Comparison of ENCODE assay signal across 26 cellular contexts in genomic region chr1:43402055-43402865, GRCh38. TPM values are rescaled to one million over a fixed set of nuclear protein-coding genes. Genes with fewer than 3 reads are reported as not detected.
DNase-seq lines count a peak whose midpoint lies in the region; ATAC-seq and TF ChIP-seq lines count a peak whose summit lies in the region.
"Had no signal": no experiment of that assay in that cellular context is flagged by ENCODE, and none has a peak within 500 bp of the region (broad histone marks: within the 10 kb centered on the region; RNA-seq: fewer than 3 reads in every experiment).

No MANE protein-coding gene starts in this region.

- no CpG with 5 or more reads among the region's 6 CpGs for WGBS in H9 (ENCODE audit: extremely low coverage, insufficient read length, low lambda C conversion rate)

- H3K4me3 Mint-ChIP-seq in CD14-positive monocyte = no peak overlapping the region
- H3K4me3 Mint-ChIP-seq in H9 = no peak overlapping the region
- no peak overlapping the region for H3K4me3 Mint-ChIP-seq in activated T-helper 17 cell treated with anti-CD3 and anti-CD28 coated beads, Interleukin-2, amount 50 U/mL, for 72 hours
- H3K4me3 Mint-ChIP-seq in natural killer cell treated with Interleukin-12 subunit alpha and Interleukin-12 subunit beta and Interleukin-15 and Interleukin-18, amount 100 ng/mL, for 72 hours = no peak overlapping the region
- H3K4me3 Mint-ChIP-seq: activated CD4-positive, alpha-beta T cell treated with anti-CD3 and anti-CD28 coated beads, Interleukin-2, amount 10 ng/mL, durations not matched to agents 7 days and 5 days; WTC11 had no signal

- H2AFZ ChIP-seq in H9 (ENCODE audit: low read length) (no peak overlapping the region), parathyroid adenoma (no peak overlapping the region)

- peaks cover 45 to 74% of the 10 kb centered on the region in 2 donors for H3K36me3 Mint-ChIP-seq in CD14-positive monocyte
- peaks cover 4 to 33% (median 28%) of the 10 kb centered on the region in 3 experiments; a peak in 6 of 7 replicates for H3K36me3 Mint-ChIP-seq in H9 (ENCODE audit: insufficient read depth in 1 of 3, low read depth in 3 of 3)
- peaks cover 57% of the 10 kb centered on the region for H3K36me3 Mint-ChIP-seq in activated T-helper 17 cell treated with anti-CD3 and anti-CD28 coated beads, Interleukin-2, amount 50 U/mL, for 72 hours (ENCODE audit: low read depth)
- H3K36me3 Mint-ChIP-seq in natural killer cell treated with Interleukin-12 subunit alpha and Interleukin-12 subunit beta and Interleukin-15 and Interleukin-18, amount 100 ng/mL, for 72 hours = peaks cover 18% of the 10 kb centered on the region

- intact Hi-C loops in CD14-positive monocyte (cut with micrococcal nuclease) = no loop called here

- H3K27ac ChIP-seq in H9 (ENCODE audit: insufficient read length, low read depth, low read length) = no peak overlapping the region
- H3K27ac ChIP-seq in parathyroid adenoma = no peak overlapping the region
- H3K27ac ChIP-seq: coronary artery, gastroesophageal sphincter, KMS-11, left ventricle myocardium inferior, stomach, tibial nerve had no signal

- peaks cover 6% of the 10 kb centered on the region for H3K4me1 Mint-ChIP-seq in CD14-positive monocyte
- no peaks in the 10 kb centered on the region for H3K4me1 Mint-ChIP-seq in H9
- peaks cover 4% of the 10 kb centered on the region for H3K4me1 Mint-ChIP-seq in activated T-helper 17 cell treated with anti-CD3 and anti-CD28 coated beads, Interleukin-2, amount 50 U/mL, for 72 hours
- H3K4me1 Mint-ChIP-seq in natural killer cell treated with Interleukin-12 subunit alpha and Interleukin-12 subunit beta and Interleukin-15 and Interleukin-18, amount 100 ng/mL, for 72 hours (ENCODE audit: low read depth in 2 of 2) = peaks cover 7 to 21% of the 10 kb centered on the region in 2 donors
- H3K4me1 Mint-ChIP-seq: activated CD4-positive, alpha-beta T cell treated with anti-CD3 and anti-CD28 coated beads, Interleukin-2, amount 10 ng/mL, durations not matched to agents 7 days and 5 days; WTC11 had no signal

- no peak overlapping the region for H3K4me2 ChIP-seq in H9 (ENCODE audit: insufficient read depth, insufficient read length, low read length)
- peak overlapping the region; percentile 34 for H3K4me2 ChIP-seq in parathyroid adenoma (ENCODE audit: low read length)
- H3K4me2 ChIP-seq: KMS-11 had no signal

- no peaks in the 10 kb centered on the region for H3K23me2 ChIP-seq in H9 (ENCODE audit: insufficient read length, low read depth, low read length, poor library complexity, severe bottlenecking)

- no peak overlapping the region for H3T11ph ChIP-seq in H9 (ENCODE audit: low read length)

- H4K8ac ChIP-seq in H9 (replicated peaks; ENCODE audit: insufficient read length, low read depth, low read length) = no peak overlapping the region

- H2BK5ac ChIP-seq in H9 (ENCODE audit: insufficient read length, low read length) = no peak overlapping the region

- no peak overlapping the region for H3K56ac ChIP-seq in H9 (ENCODE audit: insufficient read length, low read depth, low read length)

- H2BK12ac ChIP-seq in H9 (ENCODE audit: insufficient read length, low read depth, low read length) = no peak overlapping the region

- H3K36me3 ChIP-seq in parathyroid adenoma (ENCODE audit: control insufficient read depth, insufficient read depth, low read length) = no peaks in the 10 kb centered on the region
- H3K36me3 ChIP-seq: BE2C had no signal

- no peak overlapping the region for H2BK120ac ChIP-seq in H9 (ENCODE audit: low read depth, low read length, poor library complexity, severe bottlenecking)

- H4K91ac ChIP-seq in H9 (ENCODE audit: insufficient read length, low read depth, low read length) = no peak overlapping the region

- H3K79me2 ChIP-seq in H9 (ENCODE audit: insufficient read depth, low read length) = no peaks in the 10 kb centered on the region; the same call in 1 of the 2 replicates
- peaks cover 12% of the 10 kb centered on the region for H3K79me2 ChIP-seq in parathyroid adenoma

- H3K27me3 Mint-ChIP-seq in CD14-positive monocyte (ENCODE audit: low read depth in 3 of 3) (peaks cover 0 to 1% (median 0%) of the 10 kb centered on the region in 3 donors), H9 (ENCODE audit: low read depth) (no peaks in the 10 kb centered on the region)
- no peaks in the 10 kb centered on the region for H3K27me3 Mint-ChIP-seq in activated T-helper 17 cell treated with anti-CD3 and anti-CD28 coated beads, Interleukin-2, amount 50 U/mL, for 72 hours
- no peaks in the 10 kb centered on the region for H3K27me3 Mint-ChIP-seq in natural killer cell treated with Interleukin-12 subunit alpha and Interleukin-12 subunit beta and Interleukin-15 and Interleukin-18, amount 100 ng/mL, for 72 hours
- H3K27me3 Mint-ChIP-seq: activated CD4-positive, alpha-beta T cell treated with anti-CD3 and anti-CD28 coated beads, Interleukin-2, amount 10 ng/mL, durations not matched to agents 7 days and 5 days had no signal

- no peak overlapping the region for H3K4ac ChIP-seq in H9 (ENCODE audit: low read depth, low read length)

- H3K27me3 ChIP-seq in H9 (ENCODE audit: insufficient read depth, low read length) (no peaks in the 10 kb centered on the region), parathyroid adenoma (ENCODE audit: control insufficient read depth, insufficient read depth, low read length) (no peaks in the 10 kb centered on the region)
- H3K27me3 ChIP-seq: BE2C, gastroesophageal sphincter, stomach, tibial nerve had no signal

- H3K18ac ChIP-seq in H9 (ENCODE audit: insufficient read length, low read depth, low read length) = no peak overlapping the region

- no peaks in the 10 kb centered on the region for H4K20me1 ChIP-seq in H9 (ENCODE audit: control insufficient read depth, insufficient read depth, insufficient read length)

- H3K4me1 ChIP-seq in H9 (ENCODE audit: insufficient read depth, low read length) (no peaks in the 10 kb centered on the region), parathyroid adenoma (peaks cover 10% of the 10 kb centered on the region)
- H3K4me1 ChIP-seq: BE2C had no signal

- no peak for ATAC-seq in activated T-helper 17 cell treated with anti-CD3 and anti-CD28 coated beads, Interleukin-2, amount 50 U/mL, for 72 hours (replicated peaks)
- ATAC-seq in natural killer cell treated with Interleukin-12 subunit alpha and Interleukin-12 subunit beta and Interleukin-15 and Interleukin-18, amount 100 ng/mL, for 72 hours = no peak
- ATAC-seq: activated naive CD4-positive, alpha-beta T cell treated with anti-CD3 and anti-CD28 coated beads, Interleukin-2, amount 50 U/mL, for 72 hours; gastroesophageal sphincter; HCT116; WTC11 had no signal

- H2AK5ac ChIP-seq in H9 (ENCODE audit: insufficient read length, low read length) = no peak overlapping the region

- H3K14ac ChIP-seq in H9 (ENCODE audit: insufficient read depth, low read length) = no peak overlapping the region

- H2BK20ac ChIP-seq in H9 (ENCODE audit: low read depth, low read length, poor library complexity, severe bottlenecking) = no peak overlapping the region

- H3K23ac ChIP-seq in H9 (ENCODE audit: insufficient read length, low read depth, low read length) = no peak overlapping the region

- no peak for DNase-seq in CD14-positive monocyte (ENCODE audit: low spot score)
- no peak for DNase-seq in H9
- DNase-seq in natural killer cell treated with Interleukin-12 subunit alpha and Interleukin-12 subunit beta and Interleukin-15 and Interleukin-18, amount 100 ng/mL, for 72 hours (ENCODE audit: low spot score) = no peak
- no peak for DNase-seq in DMS 273 treated with DMSO at 0.1 percent for 48 hours (lab: John Stamatoyannopoulos, UW)
- DNase-seq in NCI-H1105 treated with DMSO at 0.1 percent for 48 hours (lab: John Stamatoyannopoulos, UW) = no peak
- DNase-seq: ACHN; activated CD4-positive, alpha-beta T cell treated with anti-CD3 and anti-CD28 coated beads, Interleukin-2, amount 10 ng/mL, durations not matched to agents 7 days and 5 days; anterior cingulate cortex; BE2C; GF-D8; hypothalamus; left ventricle myocardium inferior; MM.1S; NCI-H1436 treated with DMSO at 0.1 percent for 48 hours; nucleus accumbens; stomach had no signal

- H2BK15ac ChIP-seq in H9 (ENCODE audit: low read depth, low read length) = no peak overlapping the region

- H3K79me1 ChIP-seq in H9 (ENCODE audit: insufficient read depth, low read depth, low read length, poor library complexity, severe bottlenecking) = no peaks in the 10 kb centered on the region

- H3K9me3 Mint-ChIP-seq in CD14-positive monocyte = peaks cover 0 to 11% (median 2%) of the 10 kb centered on the region in 7 donors
- no peaks in the 10 kb centered on the region for H3K9me3 Mint-ChIP-seq in H9
- H3K9me3 Mint-ChIP-seq in activated T-helper 17 cell treated with anti-CD3 and anti-CD28 coated beads, Interleukin-2, amount 50 U/mL, for 72 hours = no peaks in the 10 kb centered on the region
- H3K9me3 Mint-ChIP-seq in natural killer cell treated with Interleukin-12 subunit alpha and Interleukin-12 subunit beta and Interleukin-15 and Interleukin-18, amount 100 ng/mL, for 72 hours = no peaks in the 10 kb centered on the region
- H3K9me3 Mint-ChIP-seq: activated CD4-positive, alpha-beta T cell treated with anti-CD3 and anti-CD28 coated beads, Interleukin-2, amount 10 ng/mL, durations not matched to agents 7 days and 5 days; activated naive CD4-positive, alpha-beta T cell treated with anti-CD3 and anti-CD28 coated beads, Interleukin-2, amount 50 U/mL, for 72 hours; activated T-helper 2 cell treated with anti-CD3 and anti-CD28 coated beads, Interferon-gamma antibody, Interleukin-2, Interleukin-4, amounts not matched to agents 10 μg/mL and 5 μg/mL and 100 μg/mL, durations not matched to agents 14 hours and 24 hours and 36 hours; WTC11 had no signal

- H3K27ac Mint-ChIP-seq in CD14-positive monocyte (peak overlapping the region in 4 of 7 donors; percentile 2 to 51 (median 12)), H9 (peak overlapping the region in 1 of 3 experiments; percentile 5; a peak in 1 of 7 replicates)
- H3K27ac Mint-ChIP-seq in activated T-helper 17 cell treated with anti-CD3 and anti-CD28 coated beads, Interleukin-2, amount 50 U/mL, for 72 hours = peak overlapping the region; percentile 27
- H3K27ac Mint-ChIP-seq in natural killer cell treated with Interleukin-12 subunit alpha and Interleukin-12 subunit beta and Interleukin-15 and Interleukin-18, amount 100 ng/mL, for 72 hours = peak overlapping the region in 1 of 2 donors; percentile 9
- H3K27ac Mint-ChIP-seq: activated CD4-positive, alpha-beta T cell treated with anti-CD3 and anti-CD28 coated beads, Interleukin-2, amount 10 ng/mL, durations not matched to agents 7 days and 5 days; activated T-helper 2 cell treated with anti-CD3 and anti-CD28 coated beads, Interferon-gamma antibody, Interleukin-2, Interleukin-4, amounts not matched to agents 10 μg/mL and 5 μg/mL and 100 μg/mL, durations not matched to agents 14 hours and 24 hours and 36 hours; WTC11 had no signal

- TF ChIP-seq CTCF in CD14-positive monocyte (IDR thresholded peaks at IDR 0.05) (no peak), H9 (conservative IDR thresholded peaks at IDR 0.05) (no peak), parathyroid adenoma (IDR thresholded peaks at IDR 0.05) (no peak)

- no peak overlapping the region for H3K4me3 ChIP-seq in parathyroid adenoma (ENCODE audit: low read depth, low read length)
- H3K4me3 ChIP-seq: coronary artery, gastroesophageal sphincter, left ventricle myocardium inferior, stomach, tibial nerve had no signal

- no peaks in the 10 kb centered on the region for H3K9me3 ChIP-seq in H9 (ENCODE audit: control insufficient read depth, low read depth, low read length)
- no peaks in the 10 kb centered on the region for H3K9me3 ChIP-seq in parathyroid adenoma (ENCODE audit: control insufficient read depth, low read length)
- H3K9me3 ChIP-seq: BE2C, gastroesophageal sphincter, left ventricle myocardium inferior, stomach, tibial nerve had no signal

- H3K9ac ChIP-seq in H9 (ENCODE audit: extremely low read depth, insufficient read length, low read length) = peak overlapping the region; percentile 11
- H3K9ac ChIP-seq in parathyroid adenoma = no peak overlapping the region
- H3K9ac ChIP-seq: KMS-11 had no signal

- no peak overlapping the region for H4K5ac ChIP-seq in H9 (ENCODE audit: insufficient read length, low read depth, low read length)

RNA-seq across cellular contexts. Expression of gene SZT2, which starts 12.6 kb away (rescaled TPM):
- 1 to 10 TPM; 2.4 to 2.6 TPM for polyA plus RNA-seq in CD14-positive monocyte
- 14.8 and 16.8 TPM in 2 replicates for total RNA-seq in H9 (2021)
- 10 to 100 TPM; 53.4 to 59.3 TPM for total RNA-seq in activated T-helper 17 cell treated with anti-CD3 and anti-CD28 coated beads, Interleukin-2, amount 50 U/mL, for 72 hours
- 100 to 1,000 TPM in 1 of 2 donors, 10 to 100 TPM in 1; 73.3 to 119 TPM for total RNA-seq in natural killer cell treated with Interleukin-12 subunit alpha and Interleukin-12 subunit beta and Interleukin-15 and Interleukin-18, amount 100 ng/mL, for 72 hours

RNA-seq across cellular contexts. Expression of gene MED8, which starts 12.7 kb away (rescaled TPM):
- polyA plus RNA-seq in CD14-positive monocyte = 10 to 100 TPM; 40.7 to 41.8 TPM
- total RNA-seq in H9 (2021) = 19.1 and 23.0 TPM in 2 replicates
- total RNA-seq in activated T-helper 17 cell treated with anti-CD3 and anti-CD28 coated beads, Interleukin-2, amount 50 U/mL, for 72 hours = 10 to 100 TPM; 34.1 to 39.4 TPM
- 10 to 100 TPM; 42.6 to 57.9 TPM for total RNA-seq in natural killer cell treated with Interleukin-12 subunit alpha and Interleukin-12 subunit beta and Interleukin-15 and Interleukin-18, amount 100 ng/mL, for 72 hours

RNA-seq across cellular contexts. Expression of gene ELOVL1, which starts 34.4 kb away (rescaled TPM):
- 100 to 1,000 TPM; 148 to 151 TPM for polyA plus RNA-seq in CD14-positive monocyte
- 20.7 and 21.6 TPM in 2 replicates for total RNA-seq in H9 (2021)
- total RNA-seq in activated T-helper 17 cell treated with anti-CD3 and anti-CD28 coated beads, Interleukin-2, amount 50 U/mL, for 72 hours = 10 to 100 TPM; 53.4 to 73.7 TPM
- 100 to 1,000 TPM; 101 to 108 TPM for total RNA-seq in natural killer cell treated with Interleukin-12 subunit alpha and Interleukin-12 subunit beta and Interleukin-15 and Interleukin-18, amount 100 ng/mL, for 72 hours

RNA-seq across cellular contexts. Expression of gene CDC20, which starts 43.5 kb away (rescaled TPM):
- under 1 TPM in 1 of 2 donors, not detected in 1; 0.10 TPM for polyA plus RNA-seq in CD14-positive monocyte
- total RNA-seq in H9 (2021) = 246 and 251 TPM in 2 replicates
- total RNA-seq in activated T-helper 17 cell treated with anti-CD3 and anti-CD28 coated beads, Interleukin-2, amount 50 U/mL, for 72 hours = 100 to 1,000 TPM; 127 to 199 TPM
- 100 to 1,000 TPM in 1 of 2 donors, 10 to 100 TPM in 1; 98.7 to 152 TPM for total RNA-seq in natural killer cell treated with Interleukin-12 subunit alpha and Interleukin-12 subunit beta and Interleukin-15 and Interleukin-18, amount 100 ng/mL, for 72 hours

RNA-seq across cellular contexts. Expression of gene HYI, which starts 51.5 kb away (rescaled TPM):
- 1 to 10 TPM in 1 of 2 donors, under 1 TPM in 1; 0.74 to 1.6 TPM for polyA plus RNA-seq in CD14-positive monocyte
- total RNA-seq in H9 (2021) = 15.1 and 16.1 TPM in 2 replicates
- total RNA-seq in activated T-helper 17 cell treated with anti-CD3 and anti-CD28 coated beads, Interleukin-2, amount 50 U/mL, for 72 hours = 10 to 100 TPM in 1 of 2 donors, 1 to 10 TPM in 1; 5.7 to 25.8 TPM
- total RNA-seq in natural killer cell treated with Interleukin-12 subunit alpha and Interleukin-12 subunit beta and Interleukin-15 and Interleukin-18, amount 100 ng/mL, for 72 hours = 10 to 100 TPM; 13.4 to 15.0 TPM
